Comparison of ENCODE assay signal across 8 cellular contexts in the genomic region with DNA sequence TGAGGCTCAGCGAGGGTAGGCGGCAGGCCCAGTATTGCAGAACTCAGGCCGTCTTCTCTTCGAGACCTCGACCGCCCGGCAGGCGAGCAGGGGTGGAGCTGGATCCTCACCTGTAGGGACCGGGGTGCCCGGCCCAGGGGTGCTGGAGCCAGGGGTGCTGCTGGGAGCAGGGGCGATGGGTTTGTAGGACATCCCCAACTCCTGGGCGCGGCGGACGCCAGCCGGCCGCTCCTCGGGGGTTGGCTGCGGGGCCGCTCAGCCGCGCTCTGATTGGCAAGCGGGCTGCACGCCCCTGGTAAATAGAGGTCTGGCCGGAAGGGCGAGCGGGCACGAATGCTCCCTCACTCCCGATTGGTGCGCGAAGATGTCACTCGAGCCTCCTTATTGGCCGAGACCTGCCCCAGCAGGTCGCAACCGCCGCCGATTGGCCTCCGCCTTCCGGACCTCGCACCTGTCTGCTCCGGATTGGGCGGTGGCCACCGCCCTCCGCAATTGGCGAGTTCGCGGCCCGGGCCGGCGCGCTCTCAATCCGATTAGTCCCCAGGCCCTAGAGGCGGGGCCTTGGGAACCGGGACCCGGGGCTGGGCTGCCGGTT. TPM values are rescaled to one million over a fixed set of nuclear protein-coding genes. Genes with fewer than 3 reads are reported as not detected.
DNase-seq lines count a peak whose midpoint lies in the region; ATAC-seq, FAIRE-seq and TF ChIP-seq lines count a peak whose summit lies in the region.

A gene with protein sequence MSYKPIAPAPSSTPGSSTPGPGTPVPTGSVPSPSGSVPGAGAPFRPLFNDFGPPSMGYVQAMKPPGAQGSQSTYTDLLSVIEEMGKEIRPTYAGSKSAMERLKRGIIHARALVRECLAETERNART (minus strand): TSS at position 272 of the 595 bp plus-strand sequence. CDS start 80 bp downstream, at position 192.

- H3K27ac ChIP-seq in C4-2B: peak within 1 kb of the TSS; percentile 88
- H3K27ac ChIP-seq in HepG2 (ENCODE audit: extremely low read length, insufficient read depth, low read length): peak within 1 kb of the TSS; percentile 96

- H3K4me3 ChIP-seq in HepG2 (replicated peaks in 1 of 3; ENCODE audit: insufficient read depth in 1 of 3, low read depth in 2 of 3, low read length in 3 of 3): peak within 1 kb of the TSS; percentile 74 to 98 (median 91)

- BruUV-seq in HepG2 (replicated peaks; lab: Mats Ljungman, UMichigan): no TSS peak

- intact Hi-C loops in HepG2 (cut with micrococcal nuclease; ENCODE audit: unreplicated experiment): no loop called here

- no peaks in the 10 kb centered on the region for H4K20me1 ChIP-seq in HepG2 (ENCODE audit: insufficient read depth, low read length)

- no peak within 1 kb of the TSS for H2AFZ ChIP-seq in HepG2 (ENCODE audit: low read length)

- H3K9ac ChIP-seq in HepG2 (ENCODE audit: insufficient read depth, low read depth, low read length): peak within 1 kb of the TSS; percentile 94

- H3K9me3 ChIP-seq in HepG2 (ENCODE audit: low read length): no peaks in the 10 kb centered on the region

- peak within 1 kb of the TSS; percentile 95 for H3K4me2 ChIP-seq in HepG2 (ENCODE audit: low read depth, low read length)

- TF ChIP-seq CTCF in C4-2B (conservative IDR thresholded peaks at IDR 0.05) (no peak), HepG2 (CRISPR knock-in tag; IDR thresholded peaks at IDR 0.05) (peak; percentile 24; the same call in 1 of the 2 replicates)

- no peak; a peak in 1 of 4 replicates for TF ChIP-seq POLR2A in HepG2 (IDR thresholded peaks at IDR 0.05; ENCODE audit: insufficient read depth in 1 of 2, low read depth in 2 of 2, low read length in 2 of 2)

- no peaks in the 10 kb centered on the region for H3K36me3 ChIP-seq in HepG2 (replicated peaks in 1 of 2; ENCODE audit: control insufficient read depth in 1 of 2, insufficient read depth in 2 of 2, low read length in 2 of 2)

- TF ChIP-seq EP300 in HepG2 (IDR thresholded peaks at IDR 0.05; ENCODE audit: low read depth in 2 of 2, low read length in 2 of 2): no peak
- TF ChIP-seq EP300 in HepG2 (CRISPR knock-in tag; IDR thresholded peaks at IDR 0.05; ENCODE audit: borderline replicate concordance): no peak

- peak; percentile 82 for FAIRE-seq in HepG2 (lab: Jason Lieb, UNC)

- CTCF ChIA-PET in HepG2 (lab: Yijun Ruan, JAX; ENCODE audit: low intra/inter-chr PET ratio, low total read pairs): no interaction called here

- ATAC-seq in GM19395 (IDR thresholded peaks at IDR 0.05; ENCODE audit: unreplicated experiment) (peak; percentile 72), HG03565 (IDR thresholded peaks at IDR 0.05; ENCODE audit: unreplicated experiment) (peak; percentile 63), HepG2 (peak; percentile 85)

- WGBS in HepG2 (ENCODE audit: low lambda C conversion rate): 0% methylated on average over 3 of the region's 56 CpGs

- no peaks in the 10 kb centered on the region for H3K27me3 ChIP-seq in HepG2 (ENCODE audit: control insufficient read depth in 1 of 2, insufficient read depth in 2 of 2, low read length in 2 of 2)

- POLR2A ChIA-PET in HepG2 (lab: Yijun Ruan, JAX): interaction anchor here (0.8 kb wide), 1 partner anchor 116 kb away, joined by 3 read pairs; a partner anchor contains a TSS

- peaks cover 56% of the 10 kb centered on the region for H3K4me1 ChIP-seq in HepG2 (ENCODE audit: insufficient read depth, low read length)

- peak; percentile 100 for DNase-seq in NCI-H774 (lab: John Stamatoyannopoulos, UW)
- peak; percentile 93 to 95 for DNase-seq in activated CD4-positive, alpha-beta T cell treated with anti-CD3 and anti-CD28 coated beads, Interleukin-2, amount 50 U/mL, for 4 hours
- DNase-seq in dermis blood vessel endothelial cell: peak; percentile 100
- DNase-seq in HepG2 (ENCODE audit: low spot score): peak; percentile 98
- DNase-seq in stimulated activated CD4-positive, alpha-beta T cell treated with anti-CD3 and anti-CD28 coated beads, Interleukin-4, amount 100 ng/mL, for 1 hour: peak; percentile 98

- TF ChIP-seq RAD21 in HepG2 (CRISPR knock-in tag; IDR thresholded peaks at IDR 0.05): no peak

- H3K79me2 ChIP-seq in HepG2 (ENCODE audit: insufficient read depth, low read length): peaks cover 10% of the 10 kb centered on the region

- in situ Hi-C loops in HepG2 (cut with HindIII; ENCODE audit: extremely low pct_ligation_motif_present, low pct_unique_long_range_greater_than_20kb): loop anchor here (5.0 kb wide), 1 partner anchor 106 kb away; a partner anchor contains a TSS

TF ChIP-seq in HepG2, 621 proteins besides CTCF, POLR2A, EP300 and RAD21 (continues in another document):
- peak; percentile 96 for TF ChIP-seq NFYC (CRISPR knock-in tag; IDR thresholded peaks at IDR 0.05)
- TF ChIP-seq, protein P1, sequence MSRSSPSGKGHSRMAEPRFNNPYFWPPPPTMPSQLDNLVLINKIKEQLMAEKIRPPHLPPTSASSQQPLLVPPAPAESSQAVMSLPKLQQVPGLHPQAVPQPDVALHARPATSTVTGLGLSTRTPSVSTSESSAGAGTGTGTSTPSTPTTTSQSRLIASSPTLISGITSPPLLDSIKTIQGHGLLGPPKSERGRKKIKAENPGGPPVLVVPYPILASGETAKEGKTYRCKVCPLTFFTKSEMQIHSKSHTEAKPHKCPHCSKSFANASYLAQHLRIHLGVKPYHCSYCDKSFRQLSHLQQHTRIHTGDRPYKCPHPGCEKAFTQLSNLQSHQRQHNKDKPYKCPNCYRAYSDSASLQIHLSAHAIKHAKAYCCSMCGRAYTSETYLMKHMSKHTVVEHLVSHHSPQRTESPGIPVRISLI (CRISPR knock-in tag; IDR thresholded peaks at IDR 0.05; ENCODE audit: borderline replicate concordance): 0 out of 2 replicates have a peak, but pooled peaks have one; percentile 26
- TF ChIP-seq, protein P2, sequence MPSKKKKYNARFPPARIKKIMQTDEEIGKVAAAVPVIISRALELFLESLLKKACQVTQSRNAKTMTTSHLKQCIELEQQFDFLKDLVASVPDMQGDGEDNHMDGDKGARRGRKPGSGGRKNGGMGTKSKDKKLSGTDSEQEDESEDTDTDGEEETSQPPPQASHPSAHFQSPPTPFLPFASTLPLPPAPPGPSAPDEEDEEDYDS (CRISPR knock-in tag; IDR thresholded peaks at IDR 0.05): peak; percentile 92
- TF ChIP-seq ZNF776 (CRISPR knock-in tag; IDR thresholded peaks at IDR 0.05): peak; percentile 52; the same call in 1 of the 2 replicates
- TF ChIP-seq, protein P3, sequence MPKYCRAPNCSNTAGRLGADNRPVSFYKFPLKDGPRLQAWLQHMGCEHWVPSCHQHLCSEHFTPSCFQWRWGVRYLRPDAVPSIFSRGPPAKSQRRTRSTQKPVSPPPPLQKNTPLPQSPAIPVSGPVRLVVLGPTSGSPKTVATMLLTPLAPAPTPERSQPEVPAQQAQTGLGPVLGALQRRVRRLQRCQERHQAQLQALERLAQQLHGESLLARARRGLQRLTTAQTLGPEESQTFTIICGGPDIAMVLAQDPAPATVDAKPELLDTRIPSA (CRISPR knock-in tag; IDR thresholded peaks at IDR 0.05; ENCODE audit: borderline replicate concordance): no peak
- no peak for TF ChIP-seq RELA (CRISPR knock-in tag; IDR thresholded peaks at IDR 0.05)
- peak; percentile 96; the same call in 1 of the 2 replicates for TF ChIP-seq RCOR2 (CRISPR knock-in tag; IDR thresholded peaks at IDR 0.05)
- peak; percentile 86 for TF ChIP-seq SRY (CRISPR knock-in tag; IDR thresholded peaks at IDR 0.05)
- no peak for TF ChIP-seq TCF7L2 (IDR thresholded peaks at IDR 0.05; ENCODE audit: low read depth, low read length)
- TF ChIP-seq, protein P4, sequence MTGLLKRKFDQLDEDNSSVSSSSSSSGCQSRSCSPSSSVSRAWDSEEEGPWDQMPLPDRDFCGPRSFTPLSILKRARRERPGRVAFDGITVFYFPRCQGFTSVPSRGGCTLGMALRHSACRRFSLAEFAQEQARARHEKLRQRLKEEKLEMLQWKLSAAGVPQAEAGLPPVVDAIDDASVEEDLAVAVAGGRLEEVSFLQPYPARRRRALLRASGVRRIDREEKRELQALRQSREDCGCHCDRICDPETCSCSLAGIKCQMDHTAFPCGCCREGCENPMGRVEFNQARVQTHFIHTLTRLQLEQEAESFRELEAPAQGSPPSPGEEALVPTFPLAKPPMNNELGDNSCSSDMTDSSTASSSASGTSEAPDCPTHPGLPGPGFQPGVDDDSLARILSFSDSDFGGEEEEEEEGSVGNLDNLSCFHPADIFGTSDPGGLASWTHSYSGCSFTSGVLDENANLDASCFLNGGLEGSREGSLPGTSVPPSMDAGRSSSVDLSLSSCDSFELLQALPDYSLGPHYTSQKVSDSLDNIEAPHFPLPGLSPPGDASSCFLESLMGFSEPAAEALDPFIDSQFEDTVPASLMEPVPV (CRISPR knock-in tag; IDR thresholded peaks at IDR 0.05): no peak

RNA-seq across cellular contexts. Expression of the gene that starts here (rescaled TPM):
- total RNA-seq in dermis blood vessel endothelial cell (25.2 and 42.2 TPM in 2 replicates), HepG2 (2016; rRNA removed; fragmentation: Illumina TruSeq; extraction: Trizol) (19.7 and 23.2 TPM in 2 replicates)
- 18.4 and 24.3 TPM in 2 replicates for total RNA-seq in HepG2 (2016; cell fraction: cytosol; rRNA removed; fragmentation: Illumina TruSeq; extraction: Trizol; ENCODE audit: low read depth)
- 14.9 and 23.0 TPM in 2 replicates for total RNA-seq in HepG2 (2016; cell fraction: insoluble cytoplasmic fraction; rRNA removed; fragmentation: Illumina TruSeq; extraction: Trizol)
- 24.4 and 32.7 TPM in 2 replicates for total RNA-seq in HepG2 (2016; cell fraction: membrane; rRNA removed; fragmentation: Illumina TruSeq; extraction: Trizol)
- 16.1 and 17.6 TPM in 2 replicates for total RNA-seq in HepG2 (2016; cell fraction: nucleus; rRNA removed; fragmentation: Illumina TruSeq; extraction: Trizol)
- polyA plus RNA-seq in HepG2 (2011; rRNA removed): 15.0 and 15.2 TPM in 2 replicates
- polyA plus RNA-seq in HepG2 (2011; cell fraction: cytosol; rRNA removed): 13.5 and 23.6 TPM in 2 replicates
- 32.3 and 35.7 TPM in 2 replicates for polyA plus RNA-seq in HepG2 (2011; cell fraction: nucleus; rRNA removed)
- polyA plus RNA-seq in HepG2 (2012): 11.0 and 19.0 TPM in 2 replicates
- 34.7 and 53.1 TPM in 2 replicates for polyA plus RNA-seq in HepG2 (2016; cell fraction: cytosol; fragmentation: Illumina TruSeq; extraction: Trizol; ENCODE audit: low read depth)
- 31.6 and 43.1 TPM in 2 replicates for polyA plus RNA-seq in HepG2 (2016; cell fraction: insoluble cytoplasmic fraction; fragmentation: Illumina TruSeq; extraction: Trizol; ENCODE audit: low read depth)
- polyA plus RNA-seq in HepG2 (2016; cell fraction: membrane; fragmentation: Illumina TruSeq; extraction: Trizol; ENCODE audit: low read depth): 52.5 and 57.8 TPM in 2 replicates
- polyA plus RNA-seq in HepG2 (2016; cell fraction: nucleus; fragmentation: Illumina TruSeq; extraction: Trizol; ENCODE audit: insufficient read depth, low read depth): 45.1 and 46.7 TPM in 2 replicates
- polyA minus RNA-seq in HepG2 (2011; rRNA and poly(A)+ RNA removed; ENCODE audit: low replicate concordance): 16.8 and 42.0 TPM in 2 replicates
- polyA minus RNA-seq in HepG2 (2011; cell fraction: cytosol; rRNA and poly(A)+ RNA removed): 13.8 and 17.6 TPM in 2 replicates
- 10.1 and 16.6 TPM in 2 replicates for polyA minus RNA-seq in HepG2 (2011; cell fraction: nucleus; rRNA and poly(A)+ RNA removed)

Comparison
In these comparisons a context has a peak if more than half of its experiments do, and no peak if none do; other contexts are left out.
1. Peak in every context shown above with its lines: DNase-seq, ATAC-seq, H3K4me3 ChIP-seq and H3K27ac ChIP-seq.